8 cellular contexts compared by ENCODE assay signal in the genomic region with DNA sequence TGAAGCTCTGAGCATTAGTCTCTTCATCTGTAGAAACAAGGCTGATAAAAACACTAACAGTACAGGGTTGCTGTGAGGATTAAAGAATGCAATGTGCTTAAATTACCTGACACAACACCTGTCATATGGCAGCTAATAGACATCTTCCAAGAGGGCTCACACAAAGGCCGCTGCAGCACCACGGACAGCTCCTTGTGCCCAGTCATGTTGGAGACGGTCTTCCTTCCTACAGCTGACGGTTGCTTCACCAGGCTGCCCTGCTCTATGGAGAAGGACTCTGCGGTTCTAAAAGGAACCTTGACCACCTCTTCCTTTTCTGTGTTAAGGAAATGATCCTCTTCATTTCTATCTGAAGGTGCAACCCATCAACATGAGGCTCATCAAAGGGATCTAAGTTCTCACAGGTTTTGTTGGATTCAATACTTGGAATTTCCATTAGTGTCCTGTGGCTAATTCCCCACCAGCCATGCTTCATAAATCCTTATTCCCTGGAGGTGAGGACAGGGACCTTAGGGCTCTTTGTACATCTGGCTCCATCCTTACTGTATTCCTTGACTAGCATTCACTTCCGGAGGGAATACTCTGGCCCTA.
DNase-seq lines count a peak whose midpoint lies in the region; ATAC-seq, FAIRE-seq and TF ChIP-seq lines count a peak whose summit lies in the region.

No MANE protein-coding gene starts in this region.

- H3K27me3 ChIP-seq in SJCRH30 (peaks cover 6% of the 10 kb centered on the region; the same call in 1 of the 2 replicates), pancreas (peaks cover 0 to 3% (median 0%) of the 10 kb centered on the region in 4 donors), osteoblast (ENCODE audit: insufficient read depth, low read length) (no peaks in the 10 kb centered on the region)

- H3K36me3 ChIP-seq in SJCRH30 (no peaks in the 10 kb centered on the region; the same call in 1 of the 2 replicates), pancreas (no peaks in the 10 kb centered on the region), osteoblast (ENCODE audit: insufficient read depth, low read length) (no peaks in the 10 kb centered on the region)

- WGBS in pancreas, 2 donors: 20 to 21% methylated on average over 6 of the region's 6 CpGs

- H3K27ac ChIP-seq in SJCRH30 (no peak overlapping the region), pancreas (no peak overlapping the region), osteoblast (ENCODE audit: low read depth, low read length) (no peak overlapping the region)

- ATAC-seq in pancreas: peak in 3 of 4 donors; percentile 50 to 81 (median 56)
- no peak for ATAC-seq in HG03159 (IDR thresholded peaks at IDR 0.05; ENCODE audit: unreplicated experiment)

- no peak for FAIRE-seq in pancreas (lab: Jason Lieb, UNC)

- no peaks in the 10 kb centered on the region for H3K9me3 ChIP-seq in SJCRH30 (replicated peaks)
- no peaks in the 10 kb centered on the region for H3K9me3 ChIP-seq in pancreas
- no peaks in the 10 kb centered on the region for H3K9me3 ChIP-seq in osteoblast (ENCODE audit: low read depth, low read length)

- H3K4me1 ChIP-seq in SJCRH30 (no peaks in the 10 kb centered on the region), pancreas (no peaks in the 10 kb centered on the region), osteoblast (ENCODE audit: insufficient read depth, low read length) (no peaks in the 10 kb centered on the region)

- intact Hi-C loops in pancreas (cut with DNase I): no loop called here

- DNase-seq in HFF-Myc (ENCODE audit: extremely low read depth, low read depth): peak; percentile 2
- peak; percentile 72 to 83 for DNase-seq in SJCRH30
- DNase-seq in ecto neural progenitor cell (ENCODE audit: low spot score): peak; percentile 76
- DNase-seq in pancreas: peak; percentile 12 to 62 (median 46)
- no peak for DNase-seq in HCEC 1CT
- no peak for DNase-seq in ureter (ENCODE audit: low spot score)
- no peak for DNase-seq in osteoblast (ENCODE audit: insufficient read length, low spot score, missing footprints)

- H3K4me3 ChIP-seq in HFF-Myc (replicated peaks; ENCODE audit: low read depth, low read length) (no peak overlapping the region), SJCRH30 (no peak overlapping the region), pancreas (no peak overlapping the region), osteoblast (ENCODE audit: insufficient read depth, low read length) (no peak overlapping the region)

- no peak overlapping the region for H2AFZ ChIP-seq in osteoblast (ENCODE audit: low read length)

- no peak for TF ChIP-seq CTCF in HFF-Myc (IDR thresholded peaks at IDR 0.05; ENCODE audit: low read depth, low read length, missing control alignments)
- TF ChIP-seq CTCF in pancreas (IDR thresholded peaks at IDR 0.05): no peak
- no peak for TF ChIP-seq CTCF in osteoblast (IDR thresholded peaks at IDR 0.05; ENCODE audit: extremely low read depth, low read depth, low read length)

- H3K79me2 ChIP-seq in osteoblast (ENCODE audit: insufficient read depth, low read length): no peaks in the 10 kb centered on the region

- H3K4me2 ChIP-seq in osteoblast (ENCODE audit: insufficient read depth, low read length): no peak overlapping the region

- no peaks in the 10 kb centered on the region for H4K20me1 ChIP-seq in osteoblast (ENCODE audit: insufficient read depth, low read length)

Comparison
In these comparisons a context has a peak if more than half of its experiments do, and no peak if none do; other contexts are left out.
1. DNase-seq: peak in HFF-Myc (single experiment), SJCRH30 (2 of 2), ecto neural progenitor cell (single experiment) and pancreas (6 of 6); none in HCEC 1CT (single experiment), ureter (single experiment) and osteoblast (single experiment).